In genomic region chr20:59032023-59032712, GRCh38 we compare ENCODE assay signal across 8 cellular contexts. TPM values are rescaled to one million over a fixed set of nuclear protein-coding genes. Genes with fewer than 3 reads are reported as not detected.
DNase-seq lines count a peak whose midpoint lies in the region; ATAC-seq and TF ChIP-seq lines count a peak whose summit lies in the region.

Gene ATP5F1E (minus strand): TSS chr20:59032335. CDS start chr20:59032251, 84 bp downstream.

- intact Hi-C loops in left lung (cut with DNase I), result no loop called here

- H3K9me3 ChIP-seq in BLaER1, result no peaks in the 10 kb centered on the region
- H3K9me3 ChIP-seq in left lung, result no peaks in the 10 kb centered on the region

- H4K20me1 ChIP-seq in BLaER1, result peaks cover 56% of the 10 kb centered on the region

- H3K9ac ChIP-seq in BLaER1, result peak within 1 kb of the TSS; percentile 93

- H3K4me1 ChIP-seq in BLaER1 (peaks cover 42% of the 10 kb centered on the region), left lung (peaks cover 34 to 55% of the 10 kb centered on the region in 2 donors)

- no peaks in the 10 kb centered on the region for H3K27me3 ChIP-seq in BLaER1
- H3K27me3 ChIP-seq in left lung, result no peaks in the 10 kb centered on the region

- H3K27ac ChIP-seq in BLaER1 (peak within 1 kb of the TSS; percentile 96), left lung (peak within 1 kb of the TSS; percentile 89 to 94)

- no peak for TF ChIP-seq CTCF in left lung (IDR thresholded peaks at IDR 0.05)

- peak within 1 kb of the TSS; percentile 92 for H3K4me2 ChIP-seq in BLaER1

- ATAC-seq in GM19351 (IDR thresholded peaks at IDR 0.05; ENCODE audit: unreplicated experiment) (peak; percentile 93), HG03521 (IDR thresholded peaks at IDR 0.05; ENCODE audit: unreplicated experiment) (peak; percentile 97), left lung (peak; percentile 99)

- DNase-seq in NCI-H748 (lab: John Stamatoyannopoulos, UW; ENCODE audit: unreplicated experiment) (peak; percentile 95), cortex of kidney (lab: John Stamatoyannopoulos, UW) (peak; percentile 75), left lung (peak; percentile 97 to 98)
- peak; percentile 97 for DNase-seq in activated CD4-positive, alpha-beta T cell treated with anti-CD3 and anti-CD28 coated beads, Interleukin-2, amount 50 U/mL, for 1 hour
- peak; percentile 95 for DNase-seq in stimulated activated CD4-positive, alpha-beta T cell treated with anti-CD3 and anti-CD28 coated beads, Interleukin-2, amount 100 ng/mL, for 4 hours (ENCODE audit: low read depth)

- H3K4me3 ChIP-seq in BLaER1 (peak within 1 kb of the TSS; percentile 78), left lung (peak within 1 kb of the TSS; percentile 74 to 88)

- peaks cover 68% of the 10 kb centered on the region for H3K36me3 ChIP-seq in BLaER1
- peaks cover 3 to 66% of the 10 kb centered on the region in 2 donors for H3K36me3 ChIP-seq in left lung

RNA-seq across cellular contexts. Expression of gene ATP5F1E, which starts in this region (rescaled TPM):
- 10 to 100 TPM; 75.5 to 90.7 TPM for total RNA-seq in left lung

Comparison
In these comparisons a context has a peak if more than half of its experiments do, and no peak if none do; other contexts are left out.
1. Peak in every context shown above with its lines: DNase-seq, ATAC-seq, H3K4me3 ChIP-seq and H3K27ac ChIP-seq.